ENCODE assay signal across 1 cellular context in genomic region chr19:14472202-14472961, GRCh38.
A peak's percentile ranks its signal among the peaks of the same experiment; 100 is the strongest.
TF ChIP-seq lines count a peak whose summit lies in the region.

No MANE protein-coding gene starts in this region.

TF ChIP-seq in K562, 482 proteins besides CTCF, POLR2A, EP300 and RAD21 (continued from another document and continues in another):
- TF ChIP-seq ARID1B (IDR thresholded peaks at IDR 0.05) (no peak), CCNT2 (IDR thresholded peaks at IDR 0.05; ENCODE audit: borderline replicate concordance, extremely low read depth, insufficient read length, low read depth, low read length) (peak; percentile 62), IRF2 (CRISPR knock-in tag; IDR thresholded peaks at IDR 0.05) (no peak), HDAC1 (IDR thresholded peaks at IDR 0.05) (no peak), PRDM10 (IDR thresholded peaks at IDR 0.05; ENCODE audit: partially characterized antibody) (no peak), POU5F1 (IDR thresholded peaks at IDR 0.05; ENCODE audit: borderline replicate concordance, low read depth, low read length, partially characterized antibody) (no peak), ZBTB9 (CRISPR knock-in tag; IDR thresholded peaks at IDR 0.05) (0 out of 2 replicates have a peak, but pooled peaks have one; percentile 65), FOXK1 (CRISPR knock-in tag; IDR thresholded peaks at IDR 0.05; ENCODE audit: borderline replicate concordance) (no peak), GABPB1 (CRISPR knock-in tag; IDR thresholded peaks at IDR 0.05) (peak; percentile 39; the same call in 1 of the 2 replicates), ZNF316 (IDR thresholded peaks at IDR 0.05) (no peak), FOXM1 (IDR thresholded peaks at IDR 0.05; ENCODE audit: low read depth) (no peak), FOXM1 (CRISPR knock-in tag; IDR thresholded peaks at IDR 0.05; ENCODE audit: low read depth) (no peak), SLC30A9 (CRISPR knock-in tag; IDR thresholded peaks at IDR 0.05) (no peak), ZNF408 (CRISPR knock-in tag; IDR thresholded peaks at IDR 0.05; ENCODE audit: low read depth) (no peak), ZNF766 (CRISPR knock-in tag; conservative IDR thresholded peaks at IDR 0.05) (no peak), RFX7 (CRISPR knock-in tag; IDR thresholded peaks at IDR 0.05) (no peak; the same call in 1 of the 2 replicates), NEUROD1 (IDR thresholded peaks at IDR 0.05; ENCODE audit: borderline replicate concordance, low read depth, low read length, partially characterized antibody) (no peak), TEAD2 (tag; IDR thresholded peaks at IDR 0.05) (no peak), HES1 (IDR thresholded peaks at IDR 0.05; ENCODE audit: low read depth) (no peak), ETS2 (tag; IDR thresholded peaks at IDR 0.05; ENCODE audit: borderline replicate concordance, poor library complexity, severe bottlenecking) (no peak), NRF1 (conservative IDR thresholded peaks at IDR 0.05 in 1 of 2, IDR thresholded peaks at IDR 0.05 in 1 of 2) (peak; percentile 77 to 81), TOE1 (IDR thresholded peaks at IDR 0.05; ENCODE audit: borderline replicate concordance) (no peak), TOE1 (CRISPR knock-in tag; IDR thresholded peaks at IDR 0.05; ENCODE audit: borderline replicate concordance, low read depth) (no peak), ZNF592 (IDR thresholded peaks at IDR 0.05) (0 out of 2 replicates have a peak, but pooled peaks have one; percentile 24), RBBP5 (IDR thresholded peaks at IDR 0.05; ENCODE audit: borderline replicate concordance, insufficient read depth, low read length, poor library complexity, severe bottlenecking) (no peak), ZC3H11A (IDR thresholded peaks at IDR 0.05; ENCODE audit: low read depth, low read length) (no peak), GTF2B (IDR thresholded peaks at IDR 0.05; ENCODE audit: extremely low read depth, insufficient read length) (no peak), ILK (tag; IDR thresholded peaks at IDR 0.05; ENCODE audit: borderline replicate concordance, low read depth) (no peak), NFYB (IDR thresholded peaks at IDR 0.05; ENCODE audit: extremely low read depth, insufficient read length) (no peak), JUN (IDR thresholded peaks at IDR 0.05; ENCODE audit: borderline replicate concordance, low read depth, low read length) (no peak), JUN (CRISPR knock-in tag; IDR thresholded peaks at IDR 0.05; ENCODE audit: borderline replicate concordance) (no peak), KDM4B (IDR thresholded peaks at IDR 0.05; ENCODE audit: borderline replicate concordance in 2 of 2, low read depth in 1 of 2) (no peak; a peak in 1 of 4 replicates), HSF4 (CRISPR knock-in tag; IDR thresholded peaks at IDR 0.05; ENCODE audit: borderline replicate concordance) (no peak), SIRT6 (IDR thresholded peaks at IDR 0.05; ENCODE audit: low read depth, low read length) (no peak), CHAMP1 (IDR thresholded peaks at IDR 0.05) (no peak)
- TF ChIP-seq, protein P1, sequence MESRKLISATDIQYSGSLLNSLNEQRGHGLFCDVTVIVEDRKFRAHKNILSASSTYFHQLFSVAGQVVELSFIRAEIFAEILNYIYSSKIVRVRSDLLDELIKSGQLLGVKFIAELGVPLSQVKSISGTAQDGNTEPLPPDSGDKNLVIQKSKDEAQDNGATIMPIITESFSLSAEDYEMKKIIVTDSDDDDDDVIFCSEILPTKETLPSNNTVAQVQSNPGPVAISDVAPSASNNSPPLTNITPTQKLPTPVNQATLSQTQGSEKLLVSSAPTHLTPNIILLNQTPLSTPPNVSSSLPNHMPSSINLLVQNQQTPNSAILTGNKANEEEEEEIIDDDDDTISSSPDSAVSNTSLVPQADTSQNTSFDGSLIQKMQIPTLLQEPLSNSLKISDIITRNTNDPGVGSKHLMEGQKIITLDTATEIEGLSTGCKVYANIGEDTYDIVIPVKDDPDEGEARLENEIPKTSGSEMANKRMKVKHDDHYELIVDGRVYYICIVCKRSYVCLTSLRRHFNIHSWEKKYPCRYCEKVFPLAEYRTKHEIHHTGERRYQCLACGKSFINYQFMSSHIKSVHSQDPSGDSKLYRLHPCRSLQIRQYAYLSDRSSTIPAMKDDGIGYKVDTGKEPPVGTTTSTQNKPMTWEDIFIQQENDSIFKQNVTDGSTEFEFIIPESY (CRISPR knock-in tag; IDR thresholded peaks at IDR 0.05), result peak; percentile 90
- TF ChIP-seq, protein P2, sequence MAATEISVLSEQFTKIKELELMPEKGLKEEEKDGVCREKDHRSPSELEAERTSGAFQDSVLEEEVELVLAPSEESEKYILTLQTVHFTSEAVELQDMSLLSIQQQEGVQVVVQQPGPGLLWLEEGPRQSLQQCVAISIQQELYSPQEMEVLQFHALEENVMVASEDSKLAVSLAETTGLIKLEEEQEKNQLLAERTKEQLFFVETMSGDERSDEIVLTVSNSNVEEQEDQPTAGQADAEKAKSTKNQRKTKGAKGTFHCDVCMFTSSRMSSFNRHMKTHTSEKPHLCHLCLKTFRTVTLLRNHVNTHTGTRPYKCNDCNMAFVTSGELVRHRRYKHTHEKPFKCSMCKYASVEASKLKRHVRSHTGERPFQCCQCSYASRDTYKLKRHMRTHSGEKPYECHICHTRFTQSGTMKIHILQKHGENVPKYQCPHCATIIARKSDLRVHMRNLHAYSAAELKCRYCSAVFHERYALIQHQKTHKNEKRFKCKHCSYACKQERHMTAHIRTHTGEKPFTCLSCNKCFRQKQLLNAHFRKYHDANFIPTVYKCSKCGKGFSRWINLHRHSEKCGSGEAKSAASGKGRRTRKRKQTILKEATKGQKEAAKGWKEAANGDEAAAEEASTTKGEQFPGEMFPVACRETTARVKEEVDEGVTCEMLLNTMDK (IDR thresholded peaks at IDR 0.05; ENCODE audit: borderline replicate concordance, insufficient read depth, low read depth, low read length, poor library complexity, severe bottlenecking), result peak; percentile 66
- TF ChIP-seq, protein P3, sequence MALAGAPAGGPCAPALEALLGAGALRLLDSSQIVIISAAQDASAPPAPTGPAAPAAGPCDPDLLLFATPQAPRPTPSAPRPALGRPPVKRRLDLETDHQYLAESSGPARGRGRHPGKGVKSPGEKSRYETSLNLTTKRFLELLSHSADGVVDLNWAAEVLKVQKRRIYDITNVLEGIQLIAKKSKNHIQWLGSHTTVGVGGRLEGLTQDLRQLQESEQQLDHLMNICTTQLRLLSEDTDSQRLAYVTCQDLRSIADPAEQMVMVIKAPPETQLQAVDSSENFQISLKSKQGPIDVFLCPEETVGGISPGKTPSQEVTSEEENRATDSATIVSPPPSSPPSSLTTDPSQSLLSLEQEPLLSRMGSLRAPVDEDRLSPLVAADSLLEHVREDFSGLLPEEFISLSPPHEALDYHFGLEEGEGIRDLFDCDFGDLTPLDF (CRISPR knock-in tag; IDR thresholded peaks at IDR 0.05), result peak; percentile 52; the same call in 1 of the 2 replicates
- TF ChIP-seq, protein P4, sequence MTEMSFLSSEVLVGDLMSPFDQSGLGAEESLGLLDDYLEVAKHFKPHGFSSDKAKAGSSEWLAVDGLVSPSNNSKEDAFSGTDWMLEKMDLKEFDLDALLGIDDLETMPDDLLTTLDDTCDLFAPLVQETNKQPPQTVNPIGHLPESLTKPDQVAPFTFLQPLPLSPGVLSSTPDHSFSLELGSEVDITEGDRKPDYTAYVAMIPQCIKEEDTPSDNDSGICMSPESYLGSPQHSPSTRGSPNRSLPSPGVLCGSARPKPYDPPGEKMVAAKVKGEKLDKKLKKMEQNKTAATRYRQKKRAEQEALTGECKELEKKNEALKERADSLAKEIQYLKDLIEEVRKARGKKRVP (CRISPR knock-in tag; IDR thresholded peaks at IDR 0.05), result peak; percentile 36; the same call in 1 of the 2 replicates
